Comparison of ENCODE assay signal across 27 cellular contexts in the genomic region with DNA sequence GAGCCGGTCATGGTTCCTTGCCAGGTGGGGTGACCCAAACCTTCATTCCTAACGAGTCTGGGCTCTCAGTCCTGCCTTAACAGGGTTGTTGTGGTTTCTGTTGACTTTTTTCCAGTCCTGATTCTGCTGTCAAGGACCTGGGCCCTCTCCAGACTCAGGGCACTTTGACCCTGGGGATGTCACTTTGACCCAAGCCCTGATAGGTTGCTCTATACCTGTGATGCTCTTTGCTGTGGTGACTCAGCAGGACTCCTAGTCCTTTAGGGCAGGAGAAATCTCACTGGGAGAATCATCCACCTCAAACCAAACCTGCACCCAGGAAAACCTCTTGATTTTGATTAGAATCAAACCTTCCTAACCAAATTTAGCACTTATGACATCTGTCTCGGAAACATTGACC. TPM values are rescaled to one million over a fixed set of nuclear protein-coding genes. Genes with fewer than 3 reads are reported as not detected.
"Had no signal": no experiment of that assay in that cellular context is flagged by ENCODE, and none has a peak within 500 bp of the region (broad histone marks: within the 10 kb centered on the region; RNA-seq: fewer than 3 reads in every experiment).

No MANE protein-coding gene starts in this region.

- H3K9me3 ChIP-seq: breast epithelium, MG63 had no signal

- H3K27ac Mint-ChIP-seq: activated CD8-positive, alpha-beta T cell treated with anti-CD3 and anti-CD28 coated beads for 36 hours; activated naive CD8-positive, alpha-beta T cell treated with anti-CD3 and anti-CD28 coated beads, Interleukin-2, amount 10 ng/mL, durations not matched to agents 7 days and 5 days; T-cell had no signal

- ATAC-seq: activated CD8-positive, alpha-beta T cell treated with anti-CD3 and anti-CD28 coated beads for 36 hours; Panc1; Right ventricle myocardium inferior; T-cell had no signal

- H3K4me3 ChIP-seq: breast epithelium, MG63, SK-N-MC had no signal

- DNase-seq: activated CD4-positive, alpha-beta T cell treated with anti-CD3 and anti-CD28 coated beads for 4 hours; activated CD8-positive, alpha-beta memory T cell treated with anti-CD3 and anti-CD28 coated beads, Interleukin-2, amount 50 U/mL, for 4 hours; activated CD8-positive, alpha-beta T cell treated with anti-CD3 and anti-CD28 coated beads for 36 hours; activated naive CD4-positive, alpha-beta T cell treated with Interleukin-2 at 50 U/mL for 16 hours; activated naive CD8-positive, alpha-beta T cell treated with anti-CD3 and anti-CD28 coated beads, Interleukin-2, amount 10 ng/mL, durations not matched to agents 7 days and 5 days; activated T-cell treated with anti-CD3 and anti-CD28 coated beads, Interleukin-2, amount 50 U/mL, for 1 hour; caudate nucleus; MG63; NCI-H1105; NCI-H1436; NCI-H1694 treated with DMSO at 0.1 percent for 48 hours; NCI-H2029 treated with DMSO at 0.1 percent for 48 hours; NCI-H345; NCI-H510A; NCI-H526 treated with DMSO at 0.1 percent for 48 hours; NCI-H82; NK-92 treated with Interleukin-12 subunit alpha and Interleukin-12 subunit beta, amount 100 ng/mL, for 24 hours; OCI-M1; RPMI8226; T-cell; WERI-Rb-1 had no signal

- H3K36me3 ChIP-seq: breast epithelium, MG63, WERI-Rb-1 had no signal

- H3K36me3 Mint-ChIP-seq: activated naive CD8-positive, alpha-beta T cell treated with anti-CD3 and anti-CD28 coated beads, Interleukin-2, amount 10 ng/mL, durations not matched to agents 7 days and 5 days; T-cell had no signal

- H3K4me3 Mint-ChIP-seq: activated CD8-positive, alpha-beta T cell treated with anti-CD3 and anti-CD28 coated beads for 36 hours; activated naive CD8-positive, alpha-beta T cell treated with anti-CD3 and anti-CD28 coated beads, Interleukin-2, amount 10 ng/mL, durations not matched to agents 7 days and 5 days; T-cell had no signal

- H3K9me3 Mint-ChIP-seq: activated CD8-positive, alpha-beta T cell treated with anti-CD3 and anti-CD28 coated beads for 36 hours; activated naive CD8-positive, alpha-beta T cell treated with anti-CD3 and anti-CD28 coated beads, Interleukin-2, amount 10 ng/mL, durations not matched to agents 7 days and 5 days; T-cell had no signal

- H3K4me1 ChIP-seq: breast epithelium had no signal

- H3K4me1 Mint-ChIP-seq: activated naive CD8-positive, alpha-beta T cell treated with anti-CD3 and anti-CD28 coated beads, Interleukin-2, amount 10 ng/mL, durations not matched to agents 7 days and 5 days had no signal

- H3K27ac ChIP-seq: breast epithelium, SK-N-MC, WERI-Rb-1 had no signal

RNA-seq across cellular contexts. Expression of a gene that starts 20.5 kb away (rescaled TPM):
- total RNA-seq: activated CD8-positive, alpha-beta T cell treated with anti-CD3 and anti-CD28 coated beads for 36 hours; activated naive CD8-positive, alpha-beta T cell treated with anti-CD3 and anti-CD28 coated beads, Interleukin-2, amount 10 ng/mL, durations not matched to agents 7 days and 5 days; aorta; Right ventricle myocardium inferior; T-cell; T-helper 2 cell treated with Interferon-gamma antibody and Interleukin-4, amounts not matched to agents 100 ng/mL and 5 ng/mL, for 36 hours had no signal
- polyA plus RNA-seq: aorta had no signal
